ENCODE assay signal across 17 cellular contexts in the genomic region with DNA sequence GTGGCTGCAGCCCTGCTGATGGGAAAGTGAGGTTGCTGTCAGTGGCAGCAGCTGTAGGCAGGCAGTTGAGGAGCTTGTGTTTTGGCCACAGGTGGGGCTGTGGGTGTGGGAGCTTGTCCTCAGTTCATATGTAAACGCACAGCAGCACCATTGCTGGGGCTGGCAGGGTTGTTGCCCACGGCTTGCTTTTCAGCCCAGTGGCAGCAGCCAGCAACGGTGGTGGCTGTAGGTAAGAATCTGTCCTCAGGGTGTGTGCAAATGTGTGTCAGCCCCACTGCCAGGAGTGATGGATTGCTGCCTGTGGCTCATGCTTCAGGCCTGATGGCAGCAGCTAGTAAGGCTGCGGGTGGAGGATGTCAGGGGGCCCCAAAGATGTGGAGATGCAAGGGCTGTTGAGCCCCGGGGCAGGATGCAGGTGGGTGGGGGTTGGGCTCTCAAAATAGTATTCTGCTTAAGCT.
A peak's percentile ranks its signal among the peaks of the same experiment; 100 is the strongest.
DNase-seq lines count a peak whose midpoint lies in the region; ATAC-seq and TF ChIP-seq lines count a peak whose summit lies in the region.
"Had no signal": no experiment of that assay in that cellular context is flagged by ENCODE, and none has a peak within 500 bp of the region (broad histone marks: within the 10 kb centered on the region; RNA-seq: fewer than 3 reads in every experiment).

No MANE protein-coding gene starts in this region.

- H3K79me2 ChIP-seq in Loucy (ENCODE audit: insufficient read depth, low read length) = no peaks in the 10 kb centered on the region

- no peaks in the 10 kb centered on the region for H3K9me2 ChIP-seq in Loucy (replicated peaks; ENCODE audit: low read depth, low read length)

- POLR2A ChIA-PET in activated CD4-positive, alpha-beta T cell treated with anti-CD3 and anti-CD28 coated beads, Interleukin-2, amount 10 ng/mL, durations not matched to agents 7 days and 5 days (lab: Charles Lee) = no interaction called here
- POLR2A ChIA-PET in activated CD8-positive, alpha-beta T cell treated with anti-CD3 and anti-CD28 coated beads, Interleukin-2, amount 10 ng/mL, durations not matched to agents 7 days and 5 days (lab: Charles Lee) = interaction anchor here (0.9 kb wide), 1 partner anchor 179 kb away, joined by 3 read pairs; no protein-coding TSS in a partner anchor

- H3K4me1 ChIP-seq in Loucy (ENCODE audit: insufficient read depth, low read length, poor library complexity, severe bottlenecking) = peaks cover 24% of the 10 kb centered on the region
- H3K4me1 ChIP-seq: testis had no signal

- no peaks in the 10 kb centered on the region for H3K9me3 ChIP-seq in Loucy (ENCODE audit: insufficient read depth, low read depth, low read length)
- H3K9me3 ChIP-seq: testis had no signal

- H3K4me1 Mint-ChIP-seq in activated CD4-positive, alpha-beta T cell treated with anti-CD3 and anti-CD28 coated beads, Interleukin-2, amount 10 ng/mL, durations not matched to agents 7 days and 5 days = peaks cover 60% of the 10 kb centered on the region
- peaks cover 49% of the 10 kb centered on the region for H3K4me1 Mint-ChIP-seq in activated CD8-positive, alpha-beta T cell treated with anti-CD3 and anti-CD28 coated beads, Interleukin-2, amount 10 ng/mL, durations not matched to agents 7 days and 5 days (ENCODE audit: low read depth)
- peaks cover 6% of the 10 kb centered on the region for H3K4me1 Mint-ChIP-seq in endothelial cell (ENCODE audit: unreplicated experiment)

- no peaks in the 10 kb centered on the region for H3K36me3 ChIP-seq in Loucy (ENCODE audit: insufficient read depth, low read length)

- H3K9me3 Mint-ChIP-seq in activated CD4-positive, alpha-beta T cell treated with anti-CD3 and anti-CD28 coated beads, Interleukin-2, amount 10 ng/mL, durations not matched to agents 7 days and 5 days = peaks cover 2% of the 10 kb centered on the region
- no peaks in the 10 kb centered on the region for H3K9me3 Mint-ChIP-seq in activated CD8-positive, alpha-beta T cell treated with anti-CD3 and anti-CD28 coated beads, Interleukin-2, amount 10 ng/mL, durations not matched to agents 7 days and 5 days (ENCODE audit: insufficient read depth)
- no peaks in the 10 kb centered on the region for H3K9me3 Mint-ChIP-seq in endothelial cell (ENCODE audit: unreplicated experiment)
- H3K9me3 Mint-ChIP-seq: naive B cell had no signal

- peak; percentile 42 for DNase-seq in activated CD4-positive, alpha-beta T cell treated with anti-CD3 and anti-CD28 coated beads, Interleukin-2, amount 10 ng/mL, durations not matched to agents 7 days and 5 days
- no peak for DNase-seq in activated CD4-positive, alpha-beta T cell treated with anti-CD3 and anti-CD28 coated beads, Interleukin-2, amount 50 U/mL, for 4 hours
- DNase-seq in activated CD8-positive, alpha-beta T cell treated with anti-CD3 and anti-CD28 coated beads, Interleukin-2, amount 10 ng/mL, durations not matched to agents 7 days and 5 days = peak; percentile 48
- DNase-seq in stimulated activated CD8-positive, alpha-beta memory T cell treated with anti-CD3 and anti-CD28 coated beads, Interleukin-4, amount 100 ng/mL, for 48 hours = peak; percentile 32
- DNase-seq in left colon (no peak), NCI-H526 treated with DMSO at 0.1 percent for 48 hours (lab: John Stamatoyannopoulos, UW) (no peak), endothelial cell (ENCODE audit: low spot score) (no peak)
- DNase-seq: activated effector memory CD4-positive, alpha-beta T cell treated with Interleukin-2 at 50 U/mL for 16 hours; C1 segment of cervical spinal cord; head of caudate nucleus; mammary epithelial cell; naive B cell; NCI-H1436 treated with DMSO at 0.1 percent for 48 hours; NK-92 treated with Interleukin-12 subunit alpha and Interleukin-12 subunit beta, amount 100 ng/mL, for 24 hours; stimulated activated CD4-positive, alpha-beta T cell treated with anti-CD3 and anti-CD28 coated beads, Interleukin-4, amount 100 ng/mL, for 1 hour; testis had no signal

- ATAC-seq in activated CD8-positive, alpha-beta T cell treated with anti-CD3 and anti-CD28 coated beads, Interleukin-2, amount 10 ng/mL, durations not matched to agents 7 days and 5 days = peak; percentile 54
- ATAC-seq in left colon = no peak

- CTCF ChIA-PET in activated CD4-positive, alpha-beta T cell treated with anti-CD3 and anti-CD28 coated beads, Interleukin-2, amount 10 ng/mL, durations not matched to agents 7 days and 5 days (lab: Charles Lee) = interaction anchor here (1.0 kb wide), 1 partner anchor 10 kb away, joined by 4 read pairs; no protein-coding TSS in a partner anchor
- CTCF ChIA-PET in activated CD8-positive, alpha-beta T cell treated with anti-CD3 and anti-CD28 coated beads, Interleukin-2, amount 10 ng/mL, durations not matched to agents 7 days and 5 days (lab: Charles Lee) = interaction anchor here (0.9 kb wide), 1 partner anchor 324 kb away, joined by 3 read pairs; no protein-coding TSS in a partner anchor

- H3K4me3 ChIP-seq in Loucy (ENCODE audit: low read length, poor library complexity, severe bottlenecking) = peak overlapping the region; percentile 34
- H3K4me3 ChIP-seq: testis had no signal

- no peaks in the 10 kb centered on the region for H4K20me1 ChIP-seq in Loucy (ENCODE audit: insufficient read depth, low read length, poor library complexity, severe bottlenecking)

- no peaks in the 10 kb centered on the region for H3K27me3 Mint-ChIP-seq in activated CD4-positive, alpha-beta T cell treated with anti-CD3 and anti-CD28 coated beads, Interleukin-2, amount 10 ng/mL, durations not matched to agents 7 days and 5 days
- no peaks in the 10 kb centered on the region for H3K27me3 Mint-ChIP-seq in activated CD8-positive, alpha-beta T cell treated with anti-CD3 and anti-CD28 coated beads, Interleukin-2, amount 10 ng/mL, durations not matched to agents 7 days and 5 days (ENCODE audit: low read depth)
- H3K27me3 Mint-ChIP-seq in endothelial cell (ENCODE audit: unreplicated experiment) = peaks cover 2% of the 10 kb centered on the region
- H3K27me3 Mint-ChIP-seq: naive B cell had no signal

- TF ChIP-seq CTCF in Loucy (conservative IDR thresholded peaks at IDR 0.05; ENCODE audit: low read length) (0 out of 2 replicates have a peak, but pooled peaks have one; percentile 11), endothelial cell (IDR thresholded peaks at IDR 0.05; ENCODE audit: unreplicated experiment) (no peak)

- peak overlapping the region; percentile 46 for H3K4me2 ChIP-seq in Loucy (ENCODE audit: low read depth, low read length, poor library complexity, severe bottlenecking)

- peak overlapping the region; percentile 91 for H3K27ac Mint-ChIP-seq in activated CD4-positive, alpha-beta T cell treated with anti-CD3 and anti-CD28 coated beads, Interleukin-2, amount 10 ng/mL, durations not matched to agents 7 days and 5 days
- peak overlapping the region; percentile 80 for H3K27ac Mint-ChIP-seq in activated CD8-positive, alpha-beta T cell treated with anti-CD3 and anti-CD28 coated beads, Interleukin-2, amount 10 ng/mL, durations not matched to agents 7 days and 5 days
- no peak overlapping the region for H3K27ac Mint-ChIP-seq in endothelial cell (ENCODE audit: unreplicated experiment)

- intact Hi-C loops in left colon (cut with DNase I, micrococcal nuclease) = no loop called here

- peak overlapping the region; percentile 8 for H3K9ac ChIP-seq in Loucy (ENCODE audit: low read depth, low read length, poor library complexity, severe bottlenecking)

- H3F3A ChIP-seq in Loucy (ENCODE audit: low read depth) = no peaks in the 10 kb centered on the region

- H3K36me3 Mint-ChIP-seq in activated CD4-positive, alpha-beta T cell treated with anti-CD3 and anti-CD28 coated beads, Interleukin-2, amount 10 ng/mL, durations not matched to agents 7 days and 5 days (ENCODE audit: low read depth) = peaks cover 12% of the 10 kb centered on the region
- H3K36me3 Mint-ChIP-seq in activated CD8-positive, alpha-beta T cell treated with anti-CD3 and anti-CD28 coated beads, Interleukin-2, amount 10 ng/mL, durations not matched to agents 7 days and 5 days (ENCODE audit: low read depth) = peaks cover 5% of the 10 kb centered on the region
- H3K36me3 Mint-ChIP-seq in endothelial cell (ENCODE audit: low read depth, unreplicated experiment) = no peaks in the 10 kb centered on the region
- H3K36me3 Mint-ChIP-seq: naive B cell had no signal

- H3K4me3 Mint-ChIP-seq in activated CD4-positive, alpha-beta T cell treated with anti-CD3 and anti-CD28 coated beads, Interleukin-2, amount 10 ng/mL, durations not matched to agents 7 days and 5 days = peak overlapping the region; percentile 68
- H3K4me3 Mint-ChIP-seq in activated CD8-positive, alpha-beta T cell treated with anti-CD3 and anti-CD28 coated beads, Interleukin-2, amount 10 ng/mL, durations not matched to agents 7 days and 5 days = peak overlapping the region; percentile 60
- H3K4me3 Mint-ChIP-seq in endothelial cell (ENCODE audit: unreplicated experiment) = no peak overlapping the region
- H3K4me3 Mint-ChIP-seq: naive B cell had no signal

- no peaks in the 10 kb centered on the region for H3K27me3 ChIP-seq in Loucy (ENCODE audit: insufficient read depth, low read length, poor library complexity, severe bottlenecking)
- H3K27me3 ChIP-seq: testis had no signal

- H2AFZ ChIP-seq in Loucy (ENCODE audit: low read length) = no peak overlapping the region

Comparison
In these comparisons a context has a peak if more than half of its experiments do, and no peak if none do; other contexts are left out.
1. DNase-seq: peak in activated CD4-positive, alpha-beta T cell treated with anti-CD3 and anti-CD28 coated beads, Interleukin-2, amount 10 ng/mL, durations not matched to agents 7 days and 5 days (single experiment), activated CD8-positive, alpha-beta T cell treated with anti-CD3 and anti-CD28 coated beads, Interleukin-2, amount 10 ng/mL, durations not matched to agents 7 days and 5 days (single experiment) and stimulated activated CD8-positive, alpha-beta memory T cell treated with anti-CD3 and anti-CD28 coated beads, Interleukin-4, amount 100 ng/mL, for 48 hours (single experiment); none in activated CD4-positive, alpha-beta T cell treated with anti-CD3 and anti-CD28 coated beads, Interleukin-2, amount 50 U/mL, for 4 hours (0 of 2), left colon (0 of 2), NCI-H526 treated with DMSO at 0.1 percent for 48 hours (single experiment) and endothelial cell (single experiment).